ENCODE assay signal across 18 cellular contexts in genomic region chrX:124497386-124497785, GRCh38.
DNase-seq lines count a peak whose midpoint lies in the region; ATAC-seq, FAIRE-seq and TF ChIP-seq lines count a peak whose summit lies in the region.
"Had no signal": no experiment of that assay in that cellular context is flagged by ENCODE, and none has a peak within 500 bp of the region (broad histone marks: within the 10 kb centered on the region; RNA-seq: fewer than 3 reads in every experiment).

No MANE protein-coding gene starts in this region.

- no peak overlapping the region for H3K4ac ChIP-seq in H1 (replicated peaks; ENCODE audit: insufficient read length, low read depth, low read length)

- no peak for TF ChIP-seq POLR2A in H1 (IDR thresholded peaks at IDR 0.05; ENCODE audit: control extremely low read depth in 1 of 2, low read depth in 2 of 2, low read length in 2 of 2)

- no peak for TF ChIP-seq RAD21 in H1 (IDR thresholded peaks at IDR 0.05 in 1 of 2, conservative IDR thresholded peaks at IDR 0.05 in 1 of 2; ENCODE audit: low read depth in 2 of 2, low read length in 2 of 2)

- no peaks in the 10 kb centered on the region for H3K9me2 ChIP-seq in PC-3 (replicated peaks; ENCODE audit: low read length)

- H2AK5ac ChIP-seq in H1 (ENCODE audit: low read depth, low read length), result no peak overlapping the region

- peak; percentile 7 for FAIRE-seq in H1 (lab: Jason Lieb, UNC)
- FAIRE-seq: HTR-8/SVneo had no signal

- no peaks in the 10 kb centered on the region for H3K27me3 Mint-ChIP-seq in activated T-cell treated with anti-CD3 and anti-CD28 coated beads, Interleukin-2, amount 50 U/mL, for 72 hours (ENCODE audit: low read depth)
- H3K27me3 Mint-ChIP-seq: IgD-negative memory B cell had no signal

- H3K18ac ChIP-seq in H1 (ENCODE audit: extremely low read depth, low read length), result no peak overlapping the region

- no peak overlapping the region for H2BK15ac ChIP-seq in H1 (ENCODE audit: low read length)

- no peak for TF ChIP-seq CTCF in PC-3 (conservative IDR thresholded peaks at IDR 0.05; ENCODE audit: low read depth, low read length)
- TF ChIP-seq CTCF in H1 (IDR thresholded peaks at IDR 0.05; ENCODE audit: control extremely low read depth in 1 of 3, insufficient read depth in 1 of 3, low read depth in 1 of 3, low read length in 3 of 3), result no peak

- no TSS peak for BruUV-seq in PC-3 (replicated peaks; lab: Mats Ljungman, UMichigan)

- ATAC-seq in activated T-cell treated with anti-CD3 and anti-CD28 coated beads, Interleukin-2, amount 50 U/mL, for 72 hours (replicated peaks in 1 of 2), result peak; percentile 51 to 58
- ATAC-seq in PC-3, result peak; percentile 80
- ATAC-seq in stimulated activated effector memory CD8-positive, alpha-beta T cell treated with anti-CD3 and anti-CD28 coated beads, Interleukin-12 subunit alpha, Interleukin-12 subunit beta, amount 100 ng/mL, for 72 hours, result peak; percentile 89

- H3K36me3 Mint-ChIP-seq in activated T-cell treated with anti-CD3 and anti-CD28 coated beads, Interleukin-2, amount 50 U/mL, for 72 hours (ENCODE audit: insufficient read depth in 2 of 2), result no peaks in the 10 kb centered on the region
- H3K36me3 Mint-ChIP-seq in stimulated activated effector memory CD8-positive, alpha-beta T cell treated with anti-CD3 and anti-CD28 coated beads, Interleukin-12 subunit alpha, Interleukin-12 subunit beta, amount 100 ng/mL, for 72 hours, result no peaks in the 10 kb centered on the region
- H3K36me3 Mint-ChIP-seq: IgD-negative memory B cell had no signal

- no peak overlapping the region for H2BK20ac ChIP-seq in H1 (ENCODE audit: low read length)

- no peaks in the 10 kb centered on the region for H3K23me2 ChIP-seq in H1 (ENCODE audit: low read depth, low read length)

- H2AFZ ChIP-seq in PC-3 (ENCODE audit: low read length) (no peak overlapping the region), H1 (ENCODE audit: low read length) (no peak overlapping the region)

- no peak overlapping the region for H3K56ac ChIP-seq in H1 (replicated peaks; ENCODE audit: insufficient read length, low read depth, low read length)

- intact Hi-C loops in PC-3 (cut with micrococcal nuclease), result no loop called here

- no peak overlapping the region for H4K8ac ChIP-seq in H1 (ENCODE audit: extremely low read depth, insufficient read depth, low read length)

- H3K9ac ChIP-seq in PC-3 (ENCODE audit: low read length) (no peak overlapping the region), H1 (replicated peaks in 1 of 4; ENCODE audit: extremely low read depth in 1 of 4, low read depth in 3 of 4, low read length in 3 of 4) (no peak overlapping the region)

- no peak overlapping the region for H2BK120ac ChIP-seq in H1 (replicated peaks; ENCODE audit: low read depth, low read length)

- H4K20me1 ChIP-seq in PC-3 (ENCODE audit: low read length) (no peaks in the 10 kb centered on the region), H1 (replicated peaks in 1 of 2; ENCODE audit: control insufficient read depth in 1 of 2, insufficient read depth in 2 of 2, low read length in 2 of 2) (no peaks in the 10 kb centered on the region)

- H3K27ac Mint-ChIP-seq in activated T-cell treated with anti-CD3 and anti-CD28 coated beads, Interleukin-2, amount 50 U/mL, for 72 hours, result no peak overlapping the region
- H3K27ac Mint-ChIP-seq in stimulated activated effector memory CD8-positive, alpha-beta T cell treated with anti-CD3 and anti-CD28 coated beads, Interleukin-12 subunit alpha, Interleukin-12 subunit beta, amount 100 ng/mL, for 72 hours, result no peak overlapping the region
- H3K27ac Mint-ChIP-seq: IgD-negative memory B cell had no signal

- H3K9me3 ChIP-seq in PC-3 (ENCODE audit: low read length) (no peaks in the 10 kb centered on the region), H1 (ENCODE audit: insufficient read depth in 2 of 2, low read depth in 1 of 2, low read length in 1 of 2) (no peaks in the 10 kb centered on the region)

- H2BK12ac ChIP-seq in H1 (ENCODE audit: low read depth, low read length), result no peak overlapping the region

- peaks cover 13% of the 10 kb centered on the region for H3K4me1 Mint-ChIP-seq in activated T-cell treated with anti-CD3 and anti-CD28 coated beads, Interleukin-2, amount 50 U/mL, for 72 hours (ENCODE audit: low read depth)
- no peaks in the 10 kb centered on the region for H3K4me1 Mint-ChIP-seq in stimulated activated effector memory CD8-positive, alpha-beta T cell treated with anti-CD3 and anti-CD28 coated beads, Interleukin-12 subunit alpha, Interleukin-12 subunit beta, amount 100 ng/mL, for 72 hours
- H3K4me1 Mint-ChIP-seq: IgD-negative memory B cell had no signal

- H3K4me3 ChIP-seq in PC-3 (ENCODE audit: low read length) (peak overlapping the region; percentile 26), H1 (ENCODE audit: extremely low read depth in 1 of 4, insufficient read depth in 2 of 4, low read depth in 3 of 4, low read length in 4 of 4) (no peak overlapping the region)

- 88% methylated on average over 4 of the region's 4 CpGs; no CpG with 5 or more reads in 1 of the 2 experiments for WGBS in H1 (ENCODE audit: extremely low coverage in 1 of 2, insufficient coverage in 1 of 2, insufficient read length in 1 of 2, insufficient replicate concordance in 2 of 2, low coverage in 1 of 2, low lambda C conversion rate in 2 of 2, missing lambda C conversion rate in 1 of 2), 2 experiments

- no peak for DNase-seq in activated T-cell treated with anti-CD3 and anti-CD28 coated beads, Interleukin-2, amount 50 U/mL, for 72 hours
- DNase-seq in activated T-cell treated with anti-CD3 and anti-CD28 coated beads, Interleukin-2, amount 50 U/mL, for 1 hour, result no peak
- peak; percentile 73 for DNase-seq in PC-3
- no peak for DNase-seq in H1 (ENCODE audit: low read depth in 1 of 2, low spot score in 2 of 2)
- DNase-seq in stimulated activated effector memory CD8-positive, alpha-beta T cell treated with anti-CD3 and anti-CD28 coated beads, Interleukin-12 subunit alpha, Interleukin-12 subunit beta, amount 100 ng/mL, for 72 hours (ENCODE audit: low spot score in 2 of 2), result no peak
- no peak for DNase-seq in DMS 273 treated with DMSO at 0.1 percent for 48 hours (lab: John Stamatoyannopoulos, UW)
- DNase-seq in stimulated activated CD4-positive, alpha-beta T cell treated with anti-CD3 and anti-CD28 coated beads, Interleukin-12 subunit alpha, Interleukin-12 subunit beta, amount 100 ng/mL, for 4 hours, result no peak
- no peak for DNase-seq in ureter (ENCODE audit: low spot score)
- DNase-seq: EL; H7; Kasumi-1; NCI-H1105 treated with DMSO at 0.1 percent for 48 hours; NCI-H187 treated with DMSO at 0.1 percent for 48 hours; NCI-H69; NK-92 treated with Interleukin-12 subunit alpha and Interleukin-12 subunit beta, amount 100 ng/mL, for 24 hours had no signal

- H3K9me3 Mint-ChIP-seq in activated T-cell treated with anti-CD3 and anti-CD28 coated beads, Interleukin-2, amount 50 U/mL, for 72 hours, result no peaks in the 10 kb centered on the region
- no peaks in the 10 kb centered on the region for H3K9me3 Mint-ChIP-seq in stimulated activated effector memory CD8-positive, alpha-beta T cell treated with anti-CD3 and anti-CD28 coated beads, Interleukin-12 subunit alpha, Interleukin-12 subunit beta, amount 100 ng/mL, for 72 hours

- no peak overlapping the region for H4K5ac ChIP-seq in H1 (ENCODE audit: insufficient read length, low read depth, low read length)

- no peak overlapping the region for H4K91ac ChIP-seq in H1 (replicated peaks; ENCODE audit: insufficient read length, low read length)

- H3F3A ChIP-seq in PC-3 (ENCODE audit: low read length, unreplicated experiment), result no peaks in the 10 kb centered on the region

- H3K14ac ChIP-seq in H1 (ENCODE audit: insufficient read length), result no peak overlapping the region

- CTCF ChIA-PET in PC-3 (lab: Charles Lee), result no interaction called here
- CTCF ChIA-PET in H1 (lab: Charles Lee; ENCODE audit: partially characterized antibody), result no interaction called here

- H3K27me3 ChIP-seq in PC-3 (ENCODE audit: low read length) (no peaks in the 10 kb centered on the region), H1 (replicated peaks in 1 of 4; ENCODE audit: control insufficient read depth in 3 of 4, extremely low read depth in 1 of 4, insufficient read depth in 3 of 4, low read length in 3 of 4) (no peaks in the 10 kb centered on the region)

- no peak overlapping the region for H3K23ac ChIP-seq in H1 (ENCODE audit: insufficient read length)

- TF ChIP-seq EP300 in H1 (IDR thresholded peaks at IDR 0.05; ENCODE audit: borderline replicate concordance in 1 of 2, low read depth in 2 of 2, low read length in 2 of 2), result no peak

- peak overlapping the region; percentile 64 for H3K4me2 ChIP-seq in PC-3 (ENCODE audit: low read length)
- H3K4me2 ChIP-seq in H1 (ENCODE audit: insufficient read depth in 1 of 2, low read depth in 2 of 2, low read length in 2 of 2), result no peak overlapping the region

- H2BK5ac ChIP-seq in H1 (ENCODE audit: low read depth, low read length), result no peak overlapping the region

- H3K4me1 ChIP-seq in PC-3 (ENCODE audit: insufficient read depth, low read length) (peaks cover 17% of the 10 kb centered on the region), H1 (replicated peaks in 1 of 4; ENCODE audit: control insufficient read depth in 3 of 4, insufficient read depth in 4 of 4, low read length in 3 of 4) (no peaks in the 10 kb centered on the region)

- H3K79me1 ChIP-seq in H1 (ENCODE audit: low read depth, low read length), result no peaks in the 10 kb centered on the region

- H3K27ac ChIP-seq in PC-3 (ENCODE audit: low read length) (peak overlapping the region; percentile 20), H1 (ENCODE audit: low read depth, low read length) (no peak overlapping the region)
- H3K27ac ChIP-seq: C4-2B had no signal

- H3K4me3 Mint-ChIP-seq in activated T-cell treated with anti-CD3 and anti-CD28 coated beads, Interleukin-2, amount 50 U/mL, for 72 hours, result no peak overlapping the region
- no peak overlapping the region for H3K4me3 Mint-ChIP-seq in stimulated activated effector memory CD8-positive, alpha-beta T cell treated with anti-CD3 and anti-CD28 coated beads, Interleukin-12 subunit alpha, Interleukin-12 subunit beta, amount 100 ng/mL, for 72 hours
- H3K4me3 Mint-ChIP-seq: IgD-negative memory B cell had no signal

- POLR2A ChIA-PET in PC-3 (lab: Charles Lee; ENCODE audit: unreplicated experiment) (no interaction called here), H1 (lab: Charles Lee; ENCODE audit: partially characterized antibody) (no interaction called here)

- H3K79me2 ChIP-seq in PC-3 (ENCODE audit: low read length) (no peaks in the 10 kb centered on the region), H1 (ENCODE audit: control insufficient read depth in 1 of 2, insufficient read depth in 2 of 2, low read length in 2 of 2) (no peaks in the 10 kb centered on the region)

- H3K36me3 ChIP-seq in PC-3 (ENCODE audit: low read depth, low read length) (no peaks in the 10 kb centered on the region), H1 (ENCODE audit: control insufficient read depth in 2 of 4, insufficient read depth in 4 of 4, low read length in 3 of 4) (no peaks in the 10 kb centered on the region)

TF ChIP-seq in H1, 55 proteins besides CTCF, POLR2A, EP300 and RAD21:
- TF ChIP-seq EGR1 (IDR thresholded peaks at IDR 0.05; ENCODE audit: borderline replicate concordance, low read depth, low read length), result no peak
